ENCODE assay signal across 8 cellular contexts in the genomic region with DNA sequence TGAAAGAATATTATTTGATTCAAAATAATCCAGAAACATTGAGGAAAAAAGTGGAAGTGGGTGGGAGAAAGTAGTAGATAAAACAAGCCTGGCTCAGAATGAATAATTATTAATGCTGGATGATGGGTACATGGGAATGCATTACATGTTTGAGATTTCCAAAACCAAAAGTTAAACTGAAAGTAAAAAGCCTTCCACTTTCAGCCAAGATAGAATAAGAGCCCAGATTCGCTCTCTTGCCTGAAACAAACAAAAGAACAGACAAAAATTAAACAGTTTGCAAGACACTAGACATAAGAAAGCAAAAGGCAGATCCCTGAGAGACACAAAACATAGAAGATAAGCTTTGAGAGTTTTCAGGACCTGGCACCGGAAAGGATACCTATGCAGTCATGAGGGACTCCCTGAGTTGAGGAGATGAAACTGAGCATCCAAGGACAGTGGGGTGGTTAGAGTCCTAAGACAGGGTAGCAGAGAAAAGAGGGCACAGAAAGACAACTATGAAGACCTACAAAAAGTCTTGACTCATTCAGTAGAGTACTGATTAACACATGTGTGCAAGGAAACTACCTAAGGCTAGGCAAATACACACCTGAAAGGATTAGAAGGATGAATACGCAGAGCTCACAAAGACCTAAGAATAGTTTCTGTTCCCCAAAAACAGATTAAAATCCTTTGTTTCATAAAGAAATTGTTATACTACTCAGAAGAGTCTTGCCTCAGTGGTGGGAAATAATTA. TPM values are rescaled to one million over a fixed set of nuclear protein-coding genes. Genes with fewer than 3 reads are reported as not detected.
DNase-seq lines count a peak whose midpoint lies in the region; ATAC-seq and TF ChIP-seq lines count a peak whose summit lies in the region.

No MANE protein-coding gene starts in this region.

- H4K20me1 ChIP-seq in DOHH2 (ENCODE audit: control insufficient read depth, insufficient read depth, low read depth, low read length) = no peaks in the 10 kb centered on the region

- H3K27ac ChIP-seq in DOHH2 (ENCODE audit: low read depth, low read length) (no peak overlapping the region), right atrium auricular region (peak overlapping the region in 1 of 2 donors; percentile 42)
- no peak overlapping the region for H3K27ac ChIP-seq in CD4-positive, alpha-beta T cell (ENCODE audit: low read depth, low read length)

- DNase-seq in right atrium auricular region (ENCODE audit: low spot score) (no peak), NCI-H2081 treated with DMSO at 0.1 percent for 48 hours (lab: John Stamatoyannopoulos, UW) (no peak)
- no peak for DNase-seq in activated CD4-positive, CD25-positive, alpha-beta regulatory T cell (lab: John Stamatoyannopoulos, UW)
- no peak for DNase-seq in CD4-positive, alpha-beta T cell

- peaks cover 50% of the 10 kb centered on the region for H3K36me3 Mint-ChIP-seq in CD4-positive, alpha-beta T cell (ENCODE audit: low read depth)

- H3K36me3 ChIP-seq in DOHH2 (ENCODE audit: control insufficient read depth, low read length) = peaks cover 21% of the 10 kb centered on the region
- H3K36me3 ChIP-seq in right atrium auricular region = peaks cover 3% of the 10 kb centered on the region

- no peak overlapping the region for H3K27ac Mint-ChIP-seq in CD4-positive, alpha-beta T cell

- H3K27me3 Mint-ChIP-seq in CD4-positive, alpha-beta T cell = no peaks in the 10 kb centered on the region

- POLR2A ChIA-PET in CD4-positive, alpha-beta T cell (lab: Charles Lee) = no interaction called here

- intact Hi-C loops in CD4-positive, alpha-beta T cell (cut with DNase I, micrococcal nuclease) = no loop called here

- H3K79me2 ChIP-seq in DOHH2 (ENCODE audit: control insufficient read depth, low read length) = no peaks in the 10 kb centered on the region

- peaks cover 18% of the 10 kb centered on the region for H3K4me1 ChIP-seq in DOHH2 (ENCODE audit: control insufficient read depth, low read length)
- H3K4me1 ChIP-seq in right atrium auricular region = no peaks in the 10 kb centered on the region

- H3K9me3 ChIP-seq in DOHH2 (ENCODE audit: control insufficient read depth, insufficient read depth, low read length) (no peaks in the 10 kb centered on the region), right atrium auricular region (no peaks in the 10 kb centered on the region)
- no peaks in the 10 kb centered on the region for H3K9me3 ChIP-seq in CD4-positive, alpha-beta T cell (ENCODE audit: control insufficient read depth, low read length)

- H3K4me3 Mint-ChIP-seq in CD4-positive, alpha-beta T cell = no peak overlapping the region

- CTCF ChIA-PET in CD4-positive, alpha-beta T cell (lab: Charles Lee) = no interaction called here

- H3K9me3 Mint-ChIP-seq in CD4-positive, alpha-beta T cell = no peaks in the 10 kb centered on the region

- H3F3A ChIP-seq in DOHH2 (ENCODE audit: control insufficient read depth, insufficient read depth) = no peaks in the 10 kb centered on the region

- H3K4me2 ChIP-seq in DOHH2 (ENCODE audit: low read length) = peak overlapping the region; percentile 29

- H3K4me1 Mint-ChIP-seq in CD4-positive, alpha-beta T cell (ENCODE audit: low read depth) = peaks cover 12% of the 10 kb centered on the region

- H3K9me2 ChIP-seq in DOHH2 (replicated peaks; ENCODE audit: control insufficient read depth, low read length) = no peaks in the 10 kb centered on the region

- H3K27me3 ChIP-seq in DOHH2 (ENCODE audit: control insufficient read depth, low read length) (no peaks in the 10 kb centered on the region), right atrium auricular region (no peaks in the 10 kb centered on the region)
- H3K27me3 ChIP-seq in CD4-positive, alpha-beta T cell (ENCODE audit: control insufficient read depth, insufficient read depth, low read length) = no peaks in the 10 kb centered on the region

- H3K4me3 ChIP-seq in DOHH2 (ENCODE audit: low read length) (no peak overlapping the region), right atrium auricular region (peak overlapping the region; percentile 4 to 16)

- TF ChIP-seq CTCF in DOHH2 (IDR thresholded peaks at IDR 0.05; ENCODE audit: low read depth, low read length, poor library complexity, severe bottlenecking) (no peak), right atrium auricular region (IDR thresholded peaks at IDR 0.05) (no peak)
- no peak for TF ChIP-seq CTCF in CD4-positive, alpha-beta T cell (IDR thresholded peaks at IDR 0.05)

- ATAC-seq in GM19438 (IDR thresholded peaks at IDR 0.05; ENCODE audit: low read depth, unreplicated experiment) (peak; percentile 87), HG03342 (IDR thresholded peaks at IDR 0.05; ENCODE audit: unreplicated experiment) (peak; percentile 86), GM19328 (IDR thresholded peaks at IDR 0.05; ENCODE audit: unreplicated experiment) (no peak)
- no peak for ATAC-seq in CD4-positive, alpha-beta T cell (ENCODE audit: poor library complexity)

RNA-seq across cellular contexts. Expression of a gene that starts 54.1 kb away (rescaled TPM):
- total RNA-seq in right atrium auricular region = 10 to 100 TPM; 13.0 to 16.6 TPM
- 10 to 100 TPM in 1 of 2 experiments, 1 to 10 TPM in 1; 9.4 to 12.1 TPM for total RNA-seq in CD4-positive, alpha-beta T cell

Comparison
In these comparisons a context has a peak if more than half of its experiments do, and no peak if none do; other contexts are left out.
1. ATAC-seq: peak in GM19438 (single experiment) and HG03342 (single experiment); none in GM19328 (single experiment) and CD4-positive, alpha-beta T cell (single experiment).